ENCODE assay signal across 6 cellular contexts in the genomic region with DNA sequence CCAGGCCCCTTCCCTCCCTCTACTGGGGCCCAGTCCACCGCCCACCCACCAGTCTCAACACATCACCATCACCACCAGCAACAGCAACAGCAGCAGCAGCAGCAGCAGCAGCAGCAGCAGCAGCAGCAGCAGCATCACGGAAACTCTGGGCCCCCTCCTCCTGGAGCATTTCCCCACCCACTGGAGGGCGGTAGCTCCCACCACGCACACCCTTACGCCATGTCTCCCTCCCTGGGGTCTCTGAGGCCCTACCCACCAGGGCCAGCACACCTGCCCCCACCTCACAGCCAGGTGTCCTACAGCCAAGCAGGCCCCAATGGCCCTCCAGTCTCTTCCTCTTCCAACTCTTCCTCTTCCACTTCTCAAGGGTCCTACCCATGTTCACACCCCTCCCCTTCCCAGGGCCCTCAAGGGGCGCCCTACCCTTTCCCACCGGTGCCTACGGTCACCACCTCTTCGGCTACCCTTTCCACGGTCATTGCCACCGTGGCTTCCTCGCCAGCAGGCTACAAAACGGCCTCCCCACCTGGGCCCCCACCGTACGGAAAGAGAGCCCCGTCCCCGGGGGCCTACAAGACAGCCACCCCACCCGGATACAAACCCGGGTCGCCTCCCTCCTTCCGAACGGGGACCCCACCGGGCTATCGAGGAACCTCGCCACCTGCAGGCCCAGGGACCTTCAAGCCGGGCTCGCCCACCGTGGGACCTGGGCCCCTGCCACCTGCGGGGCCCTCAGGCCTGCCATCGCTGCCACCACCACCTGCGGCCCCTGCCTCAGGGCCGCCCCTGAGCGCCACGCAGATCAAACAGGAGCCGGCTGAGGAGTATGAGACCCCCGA. TPM values are rescaled to one million over a fixed set of nuclear protein-coding genes. Genes with fewer than 3 reads are reported as not detected.
DNase-seq lines count a peak whose midpoint lies in the region; ATAC-seq and TF ChIP-seq lines count a peak whose summit lies in the region.

No MANE protein-coding gene starts in this region.

- peaks cover 19 to 71% (median 29%) of the 10 kb centered on the region in 3 donors for H3K36me3 ChIP-seq in esophagus squamous epithelium

- TF ChIP-seq CTCF in GM20000 (IDR thresholded peaks at IDR 0.05; ENCODE audit: extremely low read depth, missing control alignments) (no peak), esophagus squamous epithelium (IDR thresholded peaks at IDR 0.05) (no peak)

- H3K4me1 ChIP-seq in esophagus squamous epithelium, result peaks cover 23 to 87% (median 35%) of the 10 kb centered on the region in 3 donors

- intact Hi-C loops in esophagus squamous epithelium (cut with DNase I), result no loop called here

- no peaks in the 10 kb centered on the region for H3K9me3 ChIP-seq in esophagus squamous epithelium

- 34 to 66% methylated on average over 7 to 15 of the region's 36 CpGs for WGBS in esophagus squamous epithelium, 2 donors

- TF ChIP-seq POLR2A in Raji (IDR thresholded peaks at IDR 0.05; ENCODE audit: insufficient read depth, low read depth, low read length), result peak; percentile 56
- no peak for TF ChIP-seq POLR2A in esophagus squamous epithelium (IDR thresholded peaks at IDR 0.05)

- ATAC-seq in GM18519 (IDR thresholded peaks at IDR 0.05; ENCODE audit: low FRiP score, unreplicated experiment), result no peak

- no peaks in the 10 kb centered on the region for H3K27me3 ChIP-seq in esophagus squamous epithelium

- peak; percentile 72 for DNase-seq in GM20000 (ENCODE audit: low spot score)
- DNase-seq in esophagus squamous epithelium (lab: John Stamatoyannopoulos, UW), result no peak
- DNase-seq in stimulated activated CD4-positive, alpha-beta T cell treated with anti-CD3 and anti-CD28 coated beads, Interleukin-1b, Interleukin-23, amount 100 ng/mL, for 4 hours (ENCODE audit: low read depth in 2 of 2), result peak; percentile 56 to 63
- DNase-seq in HK-2 (ENCODE audit: unreplicated experiment), result no peak

- peak overlapping the region; percentile 88 to 96 (median 94) for H3K27ac ChIP-seq in esophagus squamous epithelium

- H3K4me3 ChIP-seq in esophagus squamous epithelium, result peak overlapping the region; percentile 47 to 79 (median 69)

RNA-seq across cellular contexts. Expression of gene RNU7-1, which starts 6.8 kb away (rescaled TPM):
- total RNA-seq in esophagus squamous epithelium, result not detected

RNA-seq across cellular contexts. Expression of gene C12orf57, which starts 7.0 kb away (rescaled TPM):
- 100 to 1,000 TPM; 110 to 377 (median 156) TPM for total RNA-seq in esophagus squamous epithelium

RNA-seq across cellular contexts. Expression of gene ATN1, which starts 9.1 kb away (rescaled TPM):
- 10 to 100 TPM; 12.2 to 28.8 (median 22.2) TPM for total RNA-seq in esophagus squamous epithelium

RNA-seq across cellular contexts. Expression of gene PTPN6, which starts 14.3 kb away (rescaled TPM):
- 10 to 100 TPM; 11.0 to 29.7 (median 21.5) TPM for total RNA-seq in esophagus squamous epithelium

RNA-seq across cellular contexts. Expression of gene ENO2, which starts 22.5 kb away (rescaled TPM):
- 1 to 10 TPM; 5.0 to 8.0 (median 5.5) TPM for total RNA-seq in esophagus squamous epithelium

Comparison
In these comparisons a context has a peak if more than half of its experiments do, and no peak if none do; other contexts are left out.
1. DNase-seq: peak in GM20000 (single experiment) and stimulated activated CD4-positive, alpha-beta T cell treated with anti-CD3 and anti-CD28 coated beads, Interleukin-1b, Interleukin-23, amount 100 ng/mL, for 4 hours (2 of 2); none in esophagus squamous epithelium (single experiment) and HK-2 (single experiment).